Comparison of ENCODE assay signal across 1 cellular context in the genomic region with DNA sequence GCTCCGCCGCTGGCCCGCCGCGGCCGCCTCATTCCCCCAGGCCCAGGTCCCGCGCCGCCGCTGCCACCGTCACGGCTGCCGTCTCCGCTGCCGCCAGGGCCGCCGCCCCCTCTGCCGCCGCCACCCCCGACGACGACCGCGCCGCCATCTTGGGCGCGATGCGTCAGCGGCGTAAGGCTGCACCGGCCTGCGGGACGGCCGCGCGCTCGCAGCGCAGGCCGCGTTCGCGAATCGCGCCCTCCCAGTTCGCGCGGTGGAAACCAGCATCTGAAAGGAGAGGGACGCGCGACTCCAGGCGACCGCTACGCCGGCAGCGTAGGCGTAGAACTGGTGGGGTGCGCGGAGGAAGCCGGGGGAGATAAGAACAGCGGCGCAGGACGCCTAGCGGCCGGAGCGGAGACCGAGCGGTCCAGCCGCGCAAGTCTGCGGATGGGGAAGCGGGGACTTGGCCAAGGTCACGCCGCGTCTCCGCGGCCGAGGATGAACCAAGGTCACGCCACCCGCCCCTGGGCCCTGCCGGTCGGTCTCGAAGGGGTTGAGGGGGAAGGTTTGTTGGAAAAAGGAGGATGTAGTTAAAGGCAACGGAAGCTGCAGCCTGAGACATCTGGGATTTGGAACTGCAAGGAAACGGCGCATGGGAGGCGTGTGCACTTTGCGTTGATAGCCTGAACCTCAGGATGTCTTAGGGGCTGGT.
A peak's percentile ranks its signal among the peaks of the same experiment; 100 is the strongest.
TF ChIP-seq lines count a peak whose summit lies in the region.

TSS of gene NUDT3 (minus strand) at position 173 of the 694 bp plus-strand sequence. CDS start 307 bp downstream, outside the sequence.

TF ChIP-seq in HepG2, 621 proteins besides CTCF, POLR2A, EP300 and RAD21 (continued from another document and continues in another):
- TF ChIP-seq FOSL1 (CRISPR knock-in tag; IDR thresholded peaks at IDR 0.05; ENCODE audit: borderline replicate concordance) (no peak), DMAP1 (CRISPR knock-in tag; IDR thresholded peaks at IDR 0.05) (peak; percentile 87), ZSCAN12 (CRISPR knock-in tag; IDR thresholded peaks at IDR 0.05) (no peak), TFAP4 (IDR thresholded peaks at IDR 0.05; ENCODE audit: borderline replicate concordance, low read depth) (peak; percentile 42; the same call in 1 of the 2 replicates), ERF (CRISPR knock-in tag; IDR thresholded peaks at IDR 0.05) (peak; percentile 94), KMT2A (CRISPR knock-in tag; IDR thresholded peaks at IDR 0.05) (peak; percentile 93), TBL1XR1 (IDR thresholded peaks at IDR 0.05; ENCODE audit: borderline replicate concordance, low read length, partially characterized antibody) (no peak), ELF1 (CRISPR knock-in tag; IDR thresholded peaks at IDR 0.05) (peak; percentile 51; the same call in 1 of the 2 replicates), HNRNPLL (IDR thresholded peaks at IDR 0.05; ENCODE audit: low read depth, low read length, poor library complexity, severe bottlenecking) (peak; percentile 100), MYPOP (CRISPR knock-in tag; IDR thresholded peaks at IDR 0.05) (peak; percentile 95), ZNF574 (CRISPR knock-in tag; IDR thresholded peaks at IDR 0.05) (no peak; the same call in none of the 2 replicates), ELF3 (CRISPR knock-in tag; IDR thresholded peaks at IDR 0.05) (peak; percentile 81), SIX4 (CRISPR knock-in tag; IDR thresholded peaks at IDR 0.05) (no peak), BCL6 (CRISPR knock-in tag; IDR thresholded peaks at IDR 0.05) (peak; percentile 77), ZNF782 (CRISPR knock-in tag; IDR thresholded peaks at IDR 0.05; ENCODE audit: borderline replicate concordance) (0 out of 2 replicates have a peak, but pooled peaks have one; percentile 68), ATAD3A (CRISPR knock-in tag; IDR thresholded peaks at IDR 0.05) (no peak), ZNF333 (CRISPR knock-in tag; IDR thresholded peaks at IDR 0.05; ENCODE audit: borderline replicate concordance) (no peak), ZNF670 (CRISPR knock-in tag; IDR thresholded peaks at IDR 0.05; ENCODE audit: borderline replicate concordance) (no peak), REPIN1 (CRISPR knock-in tag; IDR thresholded peaks at IDR 0.05; ENCODE audit: borderline replicate concordance, low read depth) (peak; percentile 65; the same call in 1 of the 2 replicates), ZNF605 (CRISPR knock-in tag; IDR thresholded peaks at IDR 0.05) (peak; percentile 70; the same call in 1 of the 2 replicates), KDM3A (CRISPR knock-in tag; IDR thresholded peaks at IDR 0.05; ENCODE audit: low read depth) (peak; percentile 98), TBX3 (IDR thresholded peaks at IDR 0.05; ENCODE audit: borderline replicate concordance) (no peak), ZNF530 (CRISPR knock-in tag; IDR thresholded peaks at IDR 0.05; ENCODE audit: low read depth) (no peak), ZFP1 (CRISPR knock-in tag; IDR thresholded peaks at IDR 0.05) (peak; percentile 72; the same call in 1 of the 2 replicates), WIZ (CRISPR knock-in tag; IDR thresholded peaks at IDR 0.05) (peak; percentile 78), ZBTB43 (CRISPR knock-in tag; conservative IDR thresholded peaks at IDR 0.05) (0 out of 2 replicates have a peak, but pooled peaks have one; percentile 65), RBFOX2 (IDR thresholded peaks at IDR 0.05; ENCODE audit: low read depth, low read length) (peak; percentile 90), MEIS1 (CRISPR knock-in tag; IDR thresholded peaks at IDR 0.05; ENCODE audit: borderline replicate concordance) (peak; percentile 78), NCOA1 (CRISPR knock-in tag; IDR thresholded peaks at IDR 0.05) (no peak), FOSL2 (CRISPR knock-in tag; IDR thresholded peaks at IDR 0.05) (peak; percentile 57; the same call in 1 of the 2 replicates), HOXA5 (CRISPR knock-in tag; IDR thresholded peaks at IDR 0.05) (peak; percentile 70), KLF15 (CRISPR knock-in tag; IDR thresholded peaks at IDR 0.05; ENCODE audit: borderline replicate concordance) (peak; percentile 67), MIXL1 (CRISPR knock-in tag; IDR thresholded peaks at IDR 0.05) (peak; percentile 21; the same call in 1 of the 2 replicates), TAF15 (IDR thresholded peaks at IDR 0.05; ENCODE audit: low read depth, low read length, poor library complexity, severe bottlenecking) (no peak), KLF13 (CRISPR knock-in tag; IDR thresholded peaks at IDR 0.05) (no peak), ZNF570 (CRISPR knock-in tag; IDR thresholded peaks at IDR 0.05; ENCODE audit: borderline replicate concordance) (no peak), ZNF33B (CRISPR knock-in tag; IDR thresholded peaks at IDR 0.05) (no peak)
- TF ChIP-seq, protein P1, sequence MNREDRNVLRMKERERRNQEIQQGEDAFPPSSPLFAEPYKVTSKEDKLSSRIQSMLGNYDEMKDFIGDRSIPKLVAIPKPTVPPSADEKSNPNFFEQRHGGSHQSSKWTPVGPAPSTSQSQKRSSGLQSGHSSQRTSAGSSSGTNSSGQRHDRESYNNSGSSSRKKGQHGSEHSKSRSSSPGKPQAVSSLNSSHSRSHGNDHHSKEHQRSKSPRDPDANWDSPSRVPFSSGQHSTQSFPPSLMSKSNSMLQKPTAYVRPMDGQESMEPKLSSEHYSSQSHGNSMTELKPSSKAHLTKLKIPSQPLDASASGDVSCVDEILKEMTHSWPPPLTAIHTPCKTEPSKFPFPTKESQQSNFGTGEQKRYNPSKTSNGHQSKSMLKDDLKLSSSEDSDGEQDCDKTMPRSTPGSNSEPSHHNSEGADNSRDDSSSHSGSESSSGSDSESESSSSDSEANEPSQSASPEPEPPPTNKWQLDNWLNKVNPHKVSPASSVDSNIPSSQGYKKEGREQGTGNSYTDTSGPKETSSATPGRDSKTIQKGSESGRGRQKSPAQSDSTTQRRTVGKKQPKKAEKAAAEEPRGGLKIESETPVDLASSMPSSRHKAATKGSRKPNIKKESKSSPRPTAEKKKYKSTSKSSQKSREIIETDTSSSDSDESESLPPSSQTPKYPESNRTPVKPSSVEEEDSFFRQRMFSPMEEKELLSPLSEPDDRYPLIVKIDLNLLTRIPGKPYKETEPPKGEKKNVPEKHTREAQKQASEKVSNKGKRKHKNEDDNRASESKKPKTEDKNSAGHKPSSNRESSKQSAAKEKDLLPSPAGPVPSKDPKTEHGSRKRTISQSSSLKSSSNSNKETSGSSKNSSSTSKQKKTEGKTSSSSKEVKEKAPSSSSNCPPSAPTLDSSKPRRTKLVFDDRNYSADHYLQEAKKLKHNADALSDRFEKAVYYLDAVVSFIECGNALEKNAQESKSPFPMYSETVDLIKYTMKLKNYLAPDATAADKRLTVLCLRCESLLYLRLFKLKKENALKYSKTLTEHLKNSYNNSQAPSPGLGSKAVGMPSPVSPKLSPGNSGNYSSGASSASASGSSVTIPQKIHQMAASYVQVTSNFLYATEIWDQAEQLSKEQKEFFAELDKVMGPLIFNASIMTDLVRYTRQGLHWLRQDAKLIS (CRISPR knock-in tag; IDR thresholded peaks at IDR 0.05): no peak
- TF ChIP-seq, protein P2, sequence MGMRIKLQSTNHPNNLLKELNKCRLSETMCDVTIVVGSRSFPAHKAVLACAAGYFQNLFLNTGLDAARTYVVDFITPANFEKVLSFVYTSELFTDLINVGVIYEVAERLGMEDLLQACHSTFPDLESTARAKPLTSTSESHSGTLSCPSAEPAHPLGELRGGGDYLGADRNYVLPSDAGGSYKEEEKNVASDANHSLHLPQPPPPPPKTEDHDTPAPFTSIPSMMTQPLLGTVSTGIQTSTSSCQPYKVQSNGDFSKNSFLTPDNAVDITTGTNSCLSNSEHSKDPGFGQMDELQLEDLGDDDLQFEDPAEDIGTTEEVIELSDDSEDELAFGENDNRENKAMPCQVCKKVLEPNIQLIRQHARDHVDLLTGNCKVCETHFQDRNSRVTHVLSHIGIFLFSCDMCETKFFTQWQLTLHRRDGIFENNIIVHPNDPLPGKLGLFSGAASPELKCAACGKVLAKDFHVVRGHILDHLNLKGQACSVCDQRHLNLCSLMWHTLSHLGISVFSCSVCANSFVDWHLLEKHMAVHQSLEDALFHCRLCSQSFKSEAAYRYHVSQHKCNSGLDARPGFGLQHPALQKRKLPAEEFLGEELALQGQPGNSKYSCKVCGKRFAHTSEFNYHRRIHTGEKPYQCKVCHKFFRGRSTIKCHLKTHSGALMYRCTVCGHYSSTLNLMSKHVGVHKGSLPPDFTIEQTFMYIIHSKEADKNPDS (CRISPR knock-in tag; IDR thresholded peaks at IDR 0.05): no peak
